21 cellular contexts compared by ENCODE assay signal in the genomic region with DNA sequence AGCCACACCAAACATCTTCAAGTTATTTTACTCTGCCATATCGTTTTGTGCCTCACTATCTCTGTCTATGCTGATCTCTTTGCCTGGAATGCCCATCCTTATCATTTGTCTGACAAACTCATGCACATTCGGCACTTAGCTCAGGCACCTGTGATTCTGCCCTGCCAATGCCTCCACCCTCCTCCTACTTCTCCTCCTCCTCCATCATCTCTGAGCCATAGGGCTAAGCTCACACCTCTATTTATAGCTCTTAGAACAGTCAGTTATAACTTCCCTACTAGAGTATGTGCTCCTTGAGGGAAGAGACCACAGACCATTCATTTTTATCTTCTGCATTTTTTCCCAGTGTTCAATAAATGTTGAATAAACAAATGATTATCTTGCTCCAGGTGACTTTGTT. TPM values are rescaled to one million over a fixed set of nuclear protein-coding genes. Genes with fewer than 3 reads are reported as not detected.
DNase-seq lines count a peak whose midpoint lies in the region; ATAC-seq, FAIRE-seq and TF ChIP-seq lines count a peak whose summit lies in the region.
"Had no signal": no experiment of that assay in that cellular context is flagged by ENCODE, and none has a peak within 500 bp of the region (broad histone marks: within the 10 kb centered on the region; RNA-seq: fewer than 3 reads in every experiment).

No MANE protein-coding gene starts in this region.

- H3K4me1 Mint-ChIP-seq in CD4-positive, alpha-beta T cell (ENCODE audit: low read depth), result no peaks in the 10 kb centered on the region

- H2AFZ ChIP-seq in parathyroid adenoma, result peak overlapping the region; percentile 10

- no peak overlapping the region for H3K4me3 ChIP-seq in right atrium auricular region
- no peak overlapping the region for H3K4me3 ChIP-seq in esophagus muscularis mucosa
- H3K4me3 ChIP-seq in parathyroid adenoma (ENCODE audit: low read depth, low read length), result no peak overlapping the region
- H3K4me3 ChIP-seq: BLaER1 treated with 17β-estradiol and CSF1 and Interleukin-3, amounts not matched to agents 10 nM and 100 nM; SJCRH30 had no signal

- TF ChIP-seq EP300 in esophagus muscularis mucosa (IDR thresholded peaks at IDR 0.05), result no peak

- FAIRE-seq in GM19239 (lab: Jason Lieb, UNC), result no peak
- FAIRE-seq: G401.6, GM18507 had no signal

- H3K9me3 Mint-ChIP-seq in CD4-positive, alpha-beta T cell, result no peaks in the 10 kb centered on the region
- H3K9me3 Mint-ChIP-seq: CD8-positive, alpha-beta T cell; IgD-negative memory B cell had no signal

- H3K27me3 Mint-ChIP-seq in CD4-positive, alpha-beta T cell, result peaks cover 15% of the 10 kb centered on the region

- no peak for TF ChIP-seq CTCF in right atrium auricular region (IDR thresholded peaks at IDR 0.05)
- no peak for TF ChIP-seq CTCF in esophagus muscularis mucosa (IDR thresholded peaks at IDR 0.05)
- no peak for TF ChIP-seq CTCF in parathyroid adenoma (IDR thresholded peaks at IDR 0.05)
- no peak for TF ChIP-seq CTCF in CD4-positive, alpha-beta T cell (IDR thresholded peaks at IDR 0.05)

- no peaks in the 10 kb centered on the region for H3K79me2 ChIP-seq in parathyroid adenoma

- intact Hi-C loops in Right ventricle myocardium inferior (cut with DNase I) (no loop called here), esophagus muscularis mucosa (cut with DNase I) (loop anchor here (5.0 kb wide), 1 partner anchor 48 kb away; no protein-coding TSS in a partner anchor)
- intact Hi-C loops in CD4-positive, alpha-beta T cell (cut with DNase I, micrococcal nuclease), result loop anchor here in 1 of 2 experiments (5.0 kb wide), 2 partner anchors 233 to 322 kb away; partner anchors contain the start of gene MPLKIP

- no peaks in the 10 kb centered on the region for H3K27me3 ChIP-seq in right atrium auricular region
- H3K27me3 ChIP-seq in esophagus muscularis mucosa, result no peaks in the 10 kb centered on the region
- no peaks in the 10 kb centered on the region for H3K27me3 ChIP-seq in parathyroid adenoma (ENCODE audit: control insufficient read depth, insufficient read depth, low read length)
- no peaks in the 10 kb centered on the region for H3K27me3 ChIP-seq in CD4-positive, alpha-beta T cell (ENCODE audit: control insufficient read depth, insufficient read depth, low read length)
- H3K27me3 ChIP-seq: BLaER1 treated with 17β-estradiol and CSF1 and Interleukin-3, amounts not matched to agents 10 nM and 100 nM; SJCRH30 had no signal

- H3K4me2 ChIP-seq in parathyroid adenoma (ENCODE audit: low read length), result no peak overlapping the region
- H3K4me2 ChIP-seq: BLaER1 treated with 17β-estradiol and CSF1 and Interleukin-3, amounts not matched to agents 10 nM and 100 nM had no signal

- TF ChIP-seq POLR2A in esophagus muscularis mucosa (IDR thresholded peaks at IDR 0.05; ENCODE audit: low read depth), result no peak

- peak; percentile 67 for ATAC-seq in Right ventricle myocardium inferior
- no peak for ATAC-seq in CD4-positive, alpha-beta T cell (ENCODE audit: poor library complexity)
- ATAC-seq: CD8-positive, alpha-beta T cell; Panc1 had no signal

- DNase-seq in Right ventricle myocardium inferior (ENCODE audit: missing footprints) (no peak), right atrium auricular region (ENCODE audit: low spot score) (no peak), esophagus muscularis mucosa (ENCODE audit: extremely low spot score) (peak; percentile 39), GM19239 (ENCODE audit: insufficient read length, low spot score) (no peak), HCEC 1CT (no peak)
- no peak for DNase-seq in CD4-positive, alpha-beta T cell
- DNase-seq: 8988T, NCI-H1092 treated with DMSO at 0.1 percent for 48 hours, NCI-H1436 treated with DMSO at 0.1 percent for 48 hours, NCI-H1930, NCI-H226, NCI-H510A treated with DMSO at 0.1 percent for 48 hours, NCI-H748 treated with DMSO at 0.1 percent for 48 hours, SJCRH30 had no signal

- CTCF ChIA-PET in CD4-positive, alpha-beta T cell (lab: Charles Lee), result interaction anchor here (1.1 to 6.3 kb wide), 2 partner anchors 53 to 153 kb away, joined by 4 to 57 read pairs; no protein-coding TSS in a partner anchor

- H3K4me3 Mint-ChIP-seq in CD4-positive, alpha-beta T cell, result no peak overlapping the region
- H3K4me3 Mint-ChIP-seq: CD8-positive, alpha-beta T cell; IgD-negative memory B cell had no signal

- POLR2A ChIA-PET in CD4-positive, alpha-beta T cell (lab: Charles Lee), result interaction anchor here (0.6 to 1.2 kb wide), 2 partner anchors 29 to 53 kb away, joined by 3 read pairs; no protein-coding TSS in a partner anchor

- 49% methylated on average over 2 of the region's 2 CpGs for WGBS in esophagus muscularis mucosa

- H3K36me3 ChIP-seq in right atrium auricular region (no peaks in the 10 kb centered on the region), esophagus muscularis mucosa (no peaks in the 10 kb centered on the region), parathyroid adenoma (ENCODE audit: control insufficient read depth, insufficient read depth, low read length) (no peaks in the 10 kb centered on the region)
- H3K36me3 ChIP-seq: BLaER1 treated with 17β-estradiol and CSF1 and Interleukin-3, amounts not matched to agents 10 nM and 100 nM; SJCRH30 had no signal

- H3K4me1 ChIP-seq in right atrium auricular region (peaks cover 0 to 12% of the 10 kb centered on the region in 2 donors), esophagus muscularis mucosa (peaks cover 0 to 6% (median 5%) of the 10 kb centered on the region in 4 donors), parathyroid adenoma (no peaks in the 10 kb centered on the region)
- H3K4me1 ChIP-seq: SJCRH30 had no signal

- H3K27ac Mint-ChIP-seq in CD4-positive, alpha-beta T cell, result no peak overlapping the region
- H3K27ac Mint-ChIP-seq: CD8-positive, alpha-beta T cell; IgD-negative memory B cell had no signal

- no peak overlapping the region for H3K9ac ChIP-seq in parathyroid adenoma
- H3K9ac ChIP-seq: BLaER1 treated with 17β-estradiol and CSF1 and Interleukin-3, amounts not matched to agents 10 nM and 100 nM had no signal

- no peaks in the 10 kb centered on the region for H3K36me3 Mint-ChIP-seq in CD4-positive, alpha-beta T cell (ENCODE audit: low read depth)
- H3K36me3 Mint-ChIP-seq: CD8-positive, alpha-beta T cell; IgD-negative memory B cell had no signal

- H3K9me3 ChIP-seq in right atrium auricular region (peaks cover 0 to under 1% of the 10 kb centered on the region in 2 donors), esophagus muscularis mucosa (no peaks in the 10 kb centered on the region), parathyroid adenoma (ENCODE audit: control insufficient read depth, low read length) (no peaks in the 10 kb centered on the region)
- no peaks in the 10 kb centered on the region for H3K9me3 ChIP-seq in CD4-positive, alpha-beta T cell (ENCODE audit: control insufficient read depth, low read length)
- H3K9me3 ChIP-seq: SJCRH30 had no signal

- H3K27ac ChIP-seq in right atrium auricular region (peak overlapping the region in 1 of 2 donors; percentile 58), esophagus muscularis mucosa (replicated peaks in 1 of 4) (no peak overlapping the region), parathyroid adenoma (no peak overlapping the region)
- no peak overlapping the region for H3K27ac ChIP-seq in CD4-positive, alpha-beta T cell (ENCODE audit: low read depth, low read length)
- H3K27ac ChIP-seq: BLaER1 treated with 17β-estradiol and CSF1 and Interleukin-3, amounts not matched to agents 10 nM and 100 nM; SJCRH30 had no signal

RNA-seq across cellular contexts. Expression of gene CDK13, which starts 51.2 kb away (rescaled TPM):
- total RNA-seq in Right ventricle myocardium inferior (22.6 TPM), right atrium auricular region (10 to 100 TPM; 34.7 to 37.7 TPM), esophagus muscularis mucosa (10 to 100 TPM; 50.9 to 73.5 (median 63.5) TPM)
- total RNA-seq in CD4-positive, alpha-beta T cell, result 100 to 1,000 TPM; 135 to 138 TPM
